In genomic region chr12:105060715-105061378, GRCh38 we compare ENCODE assay signal across 1 cellular context.
TF ChIP-seq lines count a peak whose summit lies in the region.

No MANE protein-coding gene starts in this region.

TF ChIP-seq in K562, 482 proteins besides CTCF, POLR2A, EP300 and RAD21:
- TF ChIP-seq ATF3 (IDR thresholded peaks at IDR 0.05) = peak; percentile 70
- no peak for TF ChIP-seq ATF3 (CRISPR knock-in tag; conservative IDR thresholded peaks at IDR 0.05)
- TF ChIP-seq ZNF384 (IDR thresholded peaks at IDR 0.05; ENCODE audit: low read depth, low read length) = peak; percentile 32; the same call in 1 of the 2 replicates
- no peak for TF ChIP-seq E2F6 (IDR thresholded peaks at IDR 0.05; ENCODE audit: borderline replicate concordance in 1 of 2, extremely low read depth in 1 of 2, insufficient read depth in 1 of 2, insufficient read length in 1 of 2, low read depth in 1 of 2, low read length in 1 of 2, poor library complexity in 1 of 2, severe bottlenecking in 1 of 2)
- peak; percentile 47 for TF ChIP-seq MAFG (tag; conservative IDR thresholded peaks at IDR 0.05)
- TF ChIP-seq TCF7 (IDR thresholded peaks at IDR 0.05; ENCODE audit: borderline replicate concordance) = no peak
- TF ChIP-seq SOX6 (IDR thresholded peaks at IDR 0.05) = 0 out of 2 replicates have a peak, but pooled peaks have one; percentile 50
- no peak for TF ChIP-seq RCOR1 (IDR thresholded peaks at IDR 0.05; ENCODE audit: borderline replicate concordance in 1 of 2, low read depth in 2 of 2, low read length in 2 of 2)
- 0 out of 2 replicates have a peak, but pooled peaks have one; percentile 38 for TF ChIP-seq ZEB2 (IDR thresholded peaks at IDR 0.05)
- TF ChIP-seq JUND (IDR thresholded peaks at IDR 0.05; ENCODE audit: borderline replicate concordance, low read depth, low read length) = no peak
- peak; percentile 57; the same call in 1 of the 3 replicates for TF ChIP-seq JUND (tag; IDR thresholded peaks at IDR 0.05; ENCODE audit: borderline replicate concordance, low read depth, low read length)
- no peak for TF ChIP-seq PRPF4 (IDR thresholded peaks at IDR 0.05; ENCODE audit: insufficient read depth, low read depth, low read length, poor library complexity, severe bottlenecking)
- TF ChIP-seq ETS1 (conservative IDR thresholded peaks at IDR 0.05; ENCODE audit: control insufficient read depth, low read depth, low read length) = no peak
- no peak for TF ChIP-seq ZNF707 (CRISPR knock-in tag; conservative IDR thresholded peaks at IDR 0.05)
- peak; percentile 79 for TF ChIP-seq FOSL1 (tag; conservative IDR thresholded peaks at IDR 0.05)
